ENCODE assay signal across 30 cellular contexts in the genomic region with DNA sequence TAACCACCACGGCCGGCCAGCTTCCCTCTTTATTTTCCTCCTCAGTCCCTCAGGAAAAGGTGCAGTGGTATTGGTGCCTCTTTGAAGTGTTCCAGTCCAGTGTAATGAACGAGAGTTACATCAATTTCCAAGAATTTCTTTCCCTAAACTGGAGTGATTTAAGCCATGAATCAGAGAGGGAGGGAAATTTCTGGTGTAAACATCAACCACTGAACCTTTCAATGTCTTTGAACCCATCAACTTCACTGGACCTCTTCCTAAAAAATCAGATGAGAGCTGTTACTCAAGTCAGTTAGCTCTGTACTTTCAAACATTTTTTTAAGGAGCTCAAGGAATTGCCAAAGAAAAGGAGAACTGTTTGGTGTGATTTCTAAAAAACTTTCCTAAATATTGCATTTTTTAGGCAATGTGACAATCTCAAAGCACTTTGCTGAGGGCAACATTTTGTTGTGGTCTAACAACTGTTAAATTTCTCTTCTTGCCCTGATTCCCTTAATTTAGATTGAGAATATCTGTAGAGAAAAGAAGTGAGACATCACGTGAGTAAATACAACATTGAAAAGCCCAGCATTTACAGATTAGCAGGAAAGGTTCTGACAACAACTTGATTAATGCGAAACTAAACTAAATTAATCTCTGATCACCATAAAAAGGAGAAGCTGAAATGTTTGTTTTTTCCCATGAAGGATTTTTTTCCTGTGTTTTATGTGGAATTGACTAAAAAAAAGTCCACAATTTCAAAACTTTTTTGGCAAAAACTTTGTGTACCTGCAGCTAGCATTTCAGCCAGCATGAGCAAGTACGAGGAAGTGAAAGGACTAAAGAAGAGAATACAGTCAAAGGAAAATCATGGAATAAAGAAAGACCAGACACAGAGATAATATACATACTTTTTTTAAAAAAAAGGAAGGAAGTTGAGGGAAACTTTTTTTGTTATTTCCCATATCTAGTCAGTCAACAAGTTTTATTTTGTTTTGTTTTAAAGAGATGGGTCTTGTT. TPM values are rescaled to one million over a fixed set of nuclear protein-coding genes. Genes with fewer than 3 reads are reported as not detected.
DNase-seq lines count a peak whose midpoint lies in the region; ATAC-seq, FAIRE-seq and TF ChIP-seq lines count a peak whose summit lies in the region.
"Had no signal": no experiment of that assay in that cellular context is flagged by ENCODE, and none has a peak within 500 bp of the region (broad histone marks: within the 10 kb centered on the region; RNA-seq: fewer than 3 reads in every experiment).

No MANE protein-coding gene starts in this region.

- H4K20me1 ChIP-seq in HepG2 (ENCODE audit: insufficient read depth, low read length), result no peaks in the 10 kb centered on the region
- no peaks in the 10 kb centered on the region for H4K20me1 ChIP-seq in hepatocyte (ENCODE audit: insufficient read depth, poor library complexity, severe bottlenecking)
- H4K20me1 ChIP-seq: BLaER1 had no signal

- H3K27me3 ChIP-seq in right lobe of liver, result no peaks in the 10 kb centered on the region
- no peaks in the 10 kb centered on the region for H3K27me3 ChIP-seq in HepG2 (ENCODE audit: control insufficient read depth in 1 of 2, insufficient read depth in 2 of 2, low read length in 2 of 2)
- no peaks in the 10 kb centered on the region for H3K27me3 ChIP-seq in body of pancreas
- no peaks in the 10 kb centered on the region for H3K27me3 ChIP-seq in hepatocyte
- H3K27me3 ChIP-seq: BLaER1, SJSA1 had no signal

- peaks cover 0 to 3% (median 0%) of the 10 kb centered on the region in 4 donors for H3K4me1 ChIP-seq in right lobe of liver
- H3K4me1 ChIP-seq in HepG2 (ENCODE audit: insufficient read depth, low read length), result no peaks in the 10 kb centered on the region
- H3K4me1 ChIP-seq in body of pancreas, result peaks cover 11% of the 10 kb centered on the region
- no peaks in the 10 kb centered on the region for H3K4me1 ChIP-seq in hepatocyte (ENCODE audit: insufficient read depth)
- H3K4me1 ChIP-seq: BLaER1, SJSA1 had no signal

- no peak for TF ChIP-seq RAD21 in HepG2 (CRISPR knock-in tag; IDR thresholded peaks at IDR 0.05)

- H3K79me2 ChIP-seq in HepG2 (ENCODE audit: insufficient read depth, low read length) (no peaks in the 10 kb centered on the region), hepatocyte (no peaks in the 10 kb centered on the region)

- in situ Hi-C loops in HepG2 (cut with HindIII; ENCODE audit: extremely low pct_ligation_motif_present, low pct_unique_long_range_greater_than_20kb), result loop anchor here (25.0 kb wide), 1 partner anchor 423 kb away; no protein-coding TSS in a partner anchor

- ATAC-seq in right lobe of liver (peak; percentile 54 to 84 (median 60)), HepG2 (no peak), body of pancreas (peak; percentile 9), HG03095 (IDR thresholded peaks at IDR 0.05; ENCODE audit: unreplicated experiment) (no peak)
- ATAC-seq: HCT116, Right ventricle myocardium inferior had no signal

- 41% methylated on average over 6 of the region's 6 CpGs for WGBS in right lobe of liver (ENCODE audit: insufficient coverage, low coverage, low lambda C conversion rate, missing lambda C conversion rate)
- 1% methylated on average over 6 of the region's 6 CpGs for WGBS in HepG2 (ENCODE audit: low lambda C conversion rate)
- 54 to 56% methylated on average over 6 of the region's 6 CpGs for WGBS in body of pancreas, 2 donors
- WGBS in hepatocyte (ENCODE audit: low lambda C conversion rate, missing lambda C conversion rate), result 82% methylated on average over 6 of the region's 6 CpGs

- H3K36me3 ChIP-seq in right lobe of liver, result no peaks in the 10 kb centered on the region
- no peaks in the 10 kb centered on the region for H3K36me3 ChIP-seq in HepG2 (replicated peaks in 1 of 2; ENCODE audit: control insufficient read depth in 1 of 2, insufficient read depth in 2 of 2, low read length in 2 of 2)
- no peaks in the 10 kb centered on the region for H3K36me3 ChIP-seq in body of pancreas (replicated peaks in 1 of 2; ENCODE audit: insufficient read depth in 1 of 2, low read depth in 2 of 2)
- H3K36me3 ChIP-seq in hepatocyte (replicated peaks; ENCODE audit: insufficient read depth, low read depth), result no peaks in the 10 kb centered on the region
- H3K36me3 ChIP-seq: BLaER1, SJSA1 had no signal

- H3K9me2 ChIP-seq in hepatocyte (replicated peaks; ENCODE audit: insufficient read depth), result no peaks in the 10 kb centered on the region

- POLR2A ChIA-PET in HepG2 (lab: Yijun Ruan, JAX), result no interaction called here

- no TSS peak for BruUV-seq in HepG2 (replicated peaks; lab: Mats Ljungman, UMichigan)

- intact Hi-C loops in right lobe of liver (cut with DNase I) (no loop called here), HepG2 (cut with micrococcal nuclease; ENCODE audit: unreplicated experiment) (no loop called here), body of pancreas (cut with DNase I) (no loop called here)

- TF ChIP-seq EP300 in HepG2 (IDR thresholded peaks at IDR 0.05; ENCODE audit: low read depth in 2 of 2, low read length in 2 of 2), result no peak
- no peak for TF ChIP-seq EP300 in HepG2 (CRISPR knock-in tag; IDR thresholded peaks at IDR 0.05; ENCODE audit: borderline replicate concordance)

- peak overlapping the region in 1 of 3 donors; percentile 6 for H3K4me3 ChIP-seq in right lobe of liver
- H3K4me3 ChIP-seq in HepG2 (replicated peaks in 1 of 3; ENCODE audit: insufficient read depth in 1 of 3, low read depth in 2 of 3, low read length in 3 of 3), result no peak overlapping the region
- H3K4me3 ChIP-seq in body of pancreas, result no peak overlapping the region
- no peak overlapping the region for H3K4me3 ChIP-seq in fibroblast of the aortic adventitia (ENCODE audit: low read depth, low read length)
- no peak overlapping the region for H3K4me3 ChIP-seq in hepatocyte
- H3K4me3 ChIP-seq: BLaER1, PC-9, SJSA1 had no signal

- CTCF ChIA-PET in HepG2 (lab: Yijun Ruan, JAX; ENCODE audit: low intra/inter-chr PET ratio, low total read pairs), result no interaction called here

- TF ChIP-seq POLR2A in right lobe of liver (IDR thresholded peaks at IDR 0.05) (no peak), HepG2 (IDR thresholded peaks at IDR 0.05; ENCODE audit: insufficient read depth in 1 of 2, low read depth in 2 of 2, low read length in 2 of 2) (no peak), body of pancreas (IDR thresholded peaks at IDR 0.05) (no peak)

- no peak for FAIRE-seq in HepG2 (lab: Jason Lieb, UNC)
- FAIRE-seq: H1 had no signal

- H2AFZ ChIP-seq in HepG2 (ENCODE audit: low read length) (no peak overlapping the region), hepatocyte (no peak overlapping the region)
- H2AFZ ChIP-seq: PC-9 had no signal

- H3K27ac ChIP-seq in right lobe of liver (no peak overlapping the region), HepG2 (ENCODE audit: extremely low read length, insufficient read depth, low read length) (no peak overlapping the region), body of pancreas (no peak overlapping the region), hepatocyte (no peak overlapping the region)
- H3K27ac ChIP-seq: BLaER1, PC-9, SJSA1 had no signal

- H3K9ac ChIP-seq in HepG2 (ENCODE audit: insufficient read depth, low read depth, low read length), result no peak overlapping the region
- H3K9ac ChIP-seq: BLaER1 had no signal

- H3K4me2 ChIP-seq in HepG2 (ENCODE audit: low read depth, low read length) (no peak overlapping the region), hepatocyte (no peak overlapping the region)
- H3K4me2 ChIP-seq: BLaER1, PC-9 had no signal

- no peak for TF ChIP-seq CTCF in right lobe of liver (IDR thresholded peaks at IDR 0.05)
- no peak for TF ChIP-seq CTCF in HepG2 (CRISPR knock-in tag; IDR thresholded peaks at IDR 0.05)
- TF ChIP-seq CTCF in body of pancreas (IDR thresholded peaks at IDR 0.05), result no peak
- TF ChIP-seq CTCF in fibroblast of the aortic adventitia (IDR thresholded peaks at IDR 0.05; ENCODE audit: insufficient read depth, low read length), result no peak
- TF ChIP-seq CTCF in hepatocyte (IDR thresholded peaks at IDR 0.05; ENCODE audit: poor library complexity), result no peak

- no peaks in the 10 kb centered on the region for H3K9me3 ChIP-seq in right lobe of liver
- no peaks in the 10 kb centered on the region; the same call in 1 of the 2 replicates for H3K9me3 ChIP-seq in HepG2 (ENCODE audit: low read length)
- no peaks in the 10 kb centered on the region for H3K9me3 ChIP-seq in body of pancreas
- H3K9me3 ChIP-seq in hepatocyte (ENCODE audit: low read depth), result no peaks in the 10 kb centered on the region
- H3K9me3 ChIP-seq: SJSA1 had no signal

- no peak for DNase-seq in right lobe of liver
- no peak for DNase-seq in HepG2 (ENCODE audit: low spot score)
- DNase-seq in body of pancreas, result no peak
- DNase-seq in fibroblast of the aortic adventitia (ENCODE audit: low read depth), result peak; percentile 31
- no peak for DNase-seq in HuH-7.5 (ENCODE audit: low spot score)
- no peak for DNase-seq in hepatocyte (ENCODE audit: low spot score)
- no peak for DNase-seq in mesenteric fat pad (ENCODE audit: low spot score)
- DNase-seq: 8988T; CD4-positive, CD25-positive, alpha-beta regulatory T cell; DMS53; KBM-7; MV-4-11; NCI-H1105; NCI-H2029; NCI-H446 treated with DMSO at 0.1 percent for 48 hours; NCI-H82; NK-92 treated with Interleukin-12 subunit alpha and Interleukin-12 subunit beta, amount 100 ng/mL, for 24 hours; PC-9 had no signal

RNA-seq across cellular contexts. Expression of gene DAZL, which starts 9.1 kb away (rescaled TPM):
- not detected for total RNA-seq in right lobe of liver
- total RNA-seq in HepG2 (2016; rRNA removed; fragmentation: Illumina TruSeq; extraction: Trizol), result not detected in 2 replicates
- total RNA-seq in HepG2 (2016; cell fraction: cytosol; rRNA removed; fragmentation: Illumina TruSeq; extraction: Trizol; ENCODE audit: low read depth), result not detected in 2 replicates
- total RNA-seq in HepG2 (2016; cell fraction: insoluble cytoplasmic fraction; rRNA removed; fragmentation: Illumina TruSeq; extraction: Trizol), result not detected in 2 replicates
- total RNA-seq in HepG2 (2016; cell fraction: membrane; rRNA removed; fragmentation: Illumina TruSeq; extraction: Trizol), result not detected in 2 replicates
- total RNA-seq in HepG2 (2016; cell fraction: nucleus; rRNA removed; fragmentation: Illumina TruSeq; extraction: Trizol), result not detected in 2 replicates
- polyA plus RNA-seq in HepG2 (2011; rRNA removed), result not detected in 2 replicates
- not detected in 2 replicates for polyA plus RNA-seq in HepG2 (2011; cell fraction: cytosol; rRNA removed)
- not detected in 2 replicates for polyA plus RNA-seq in HepG2 (2011; cell fraction: nucleus; rRNA removed)
- polyA plus RNA-seq in HepG2 (2012), result not detected in 2 replicates
- polyA plus RNA-seq in HepG2 (2016; cell fraction: cytosol; fragmentation: Illumina TruSeq; extraction: Trizol; ENCODE audit: low read depth), result not detected in 2 replicates
- not detected in 2 replicates for polyA plus RNA-seq in HepG2 (2016; cell fraction: insoluble cytoplasmic fraction; fragmentation: Illumina TruSeq; extraction: Trizol; ENCODE audit: low read depth)
- not detected in 2 replicates for polyA plus RNA-seq in HepG2 (2016; cell fraction: membrane; fragmentation: Illumina TruSeq; extraction: Trizol; ENCODE audit: low read depth)
- polyA plus RNA-seq in HepG2 (2016; cell fraction: nucleus; fragmentation: Illumina TruSeq; extraction: Trizol; ENCODE audit: insufficient read depth, low read depth), result not detected in 2 replicates
- not detected in 2 replicates for polyA minus RNA-seq in HepG2 (2011; rRNA and poly(A)+ RNA removed; ENCODE audit: low replicate concordance)
- not detected in 2 replicates for polyA minus RNA-seq in HepG2 (2011; cell fraction: cytosol; rRNA and poly(A)+ RNA removed)
- polyA minus RNA-seq in HepG2 (2011; cell fraction: nucleus; rRNA and poly(A)+ RNA removed), result not detected in 2 replicates
- not detected for total RNA-seq in body of pancreas
- not detected in 2 replicates for total RNA-seq in fibroblast of the aortic adventitia (ENCODE audit: low replicate concordance)
- total RNA-seq in hepatocyte, result 0.33 TPM in 1 of 2 replicates, not detected in the other
- not detected in 2 replicates for polyA plus RNA-seq in hepatocyte
- not detected for total RNA-seq in mesenteric fat pad
- total RNA-seq: CD4-positive, CD25-positive, alpha-beta regulatory T cell; Daoy; G401; HT-29; LHCN-M2; MCF 10A; PC-9; Right ventricle myocardium inferior; RPMI7951; SJSA1 had no signal
- polyA plus RNA-seq: CD4-positive, CD25-positive, alpha-beta regulatory T cell had no signal

Comparison
In these comparisons a context has a peak if more than half of its experiments do, and no peak if none do; other contexts are left out.
1. ATAC-seq: peak in right lobe of liver (4 of 4) and body of pancreas (single experiment); none in HepG2 (single experiment) and HG03095 (single experiment).